In genomic region chr12:110091136-110091711, GRCh38 we compare ENCODE assay signal across 18 cellular contexts. TPM values are rescaled to one million over a fixed set of nuclear protein-coding genes. Genes with fewer than 3 reads are reported as not detected.
DNase-seq lines count a peak whose midpoint lies in the region; ATAC-seq and TF ChIP-seq lines count a peak whose summit lies in the region.
"Had no signal": no experiment of that assay in that cellular context is flagged by ENCODE, and none has a peak within 500 bp of the region (broad histone marks: within the 10 kb centered on the region; RNA-seq: fewer than 3 reads in every experiment).

No MANE protein-coding gene starts in this region.

- DNase-seq in HuH-7 (ENCODE audit: low spot score) (peak; percentile 40), hepatocyte (ENCODE audit: low spot score) (no peak), right lobe of liver (peak; percentile 35 to 73 (median 72)), endodermal cell (no peak), LoVo (ENCODE audit: low spot score) (no peak)
- DNase-seq: 8988T; CD8-positive, alpha-beta T cell; DMS 273 treated with DMSO at 0.1 percent for 48 hours; DMS53; GOT3; H7; HFFc6; KG1 had no signal

- H3K9me3 Mint-ChIP-seq in endodermal cell, result no peaks in the 10 kb centered on the region
- H3K9me3 Mint-ChIP-seq: CD8-positive, alpha-beta T cell; HFFc6; IgD-negative memory B cell had no signal

- no peak for TF ChIP-seq POLR2A in right lobe of liver (IDR thresholded peaks at IDR 0.05)

- no peaks in the 10 kb centered on the region for H3K36me3 Mint-ChIP-seq in endodermal cell (ENCODE audit: low read depth)
- H3K36me3 Mint-ChIP-seq: CD8-positive, alpha-beta T cell had no signal

- peaks cover 7% of the 10 kb centered on the region for H3K4me1 Mint-ChIP-seq in endodermal cell

- no peak overlapping the region for H3K9ac ChIP-seq in endodermal cell (ENCODE audit: extremely low read depth, low read length, poor library complexity, severe bottlenecking)
- H3K9ac ChIP-seq: BLaER1 treated with 17β-estradiol and CSF1 and Interleukin-3, amounts not matched to agents 10 nM and 100 nM had no signal

- TF ChIP-seq CTCF in hepatocyte (IDR thresholded peaks at IDR 0.05; ENCODE audit: poor library complexity) (no peak), right lobe of liver (IDR thresholded peaks at IDR 0.05) (no peak), endodermal cell (conservative IDR thresholded peaks at IDR 0.05) (no peak)

- H3K9me3 ChIP-seq in hepatocyte (ENCODE audit: low read depth) (no peaks in the 10 kb centered on the region), right lobe of liver (no peaks in the 10 kb centered on the region), endodermal cell (ENCODE audit: control insufficient read depth, low read length) (no peaks in the 10 kb centered on the region)
- H3K9me3 ChIP-seq: BLaER1 treated with 17β-estradiol and CSF1 and Interleukin-3, amounts not matched to agents 10 nM and 100 nM had no signal

- peaks cover 11% of the 10 kb centered on the region for H3K27me3 Mint-ChIP-seq in endodermal cell (ENCODE audit: insufficient read depth)

- peak overlapping the region; percentile 22 for H3K27ac ChIP-seq in hepatocyte
- peak overlapping the region; percentile 62 to 92 (median 85) for H3K27ac ChIP-seq in right lobe of liver
- H3K27ac ChIP-seq in endodermal cell (ENCODE audit: low read depth, low read length), result no peak overlapping the region
- H3K27ac ChIP-seq: BLaER1 treated with 17β-estradiol and CSF1 and Interleukin-3, amounts not matched to agents 10 nM and 100 nM had no signal

- no peaks in the 10 kb centered on the region for H3K36me3 ChIP-seq in hepatocyte (replicated peaks; ENCODE audit: insufficient read depth, low read depth)
- no peaks in the 10 kb centered on the region for H3K36me3 ChIP-seq in right lobe of liver
- no peaks in the 10 kb centered on the region for H3K36me3 ChIP-seq in endodermal cell (ENCODE audit: control insufficient read depth, insufficient read depth, low read length)
- H3K36me3 ChIP-seq: BLaER1 treated with 17β-estradiol and CSF1 and Interleukin-3, amounts not matched to agents 10 nM and 100 nM had no signal

- no peak overlapping the region for H3K4me3 Mint-ChIP-seq in endodermal cell
- H3K4me3 Mint-ChIP-seq: CD8-positive, alpha-beta T cell; HFFc6; IgD-negative memory B cell had no signal

- no peak overlapping the region for H2AFZ ChIP-seq in hepatocyte

- H3K4me2 ChIP-seq in hepatocyte, result no peak overlapping the region

- 71% methylated on average over 3 of the region's 3 CpGs for WGBS in hepatocyte (ENCODE audit: low lambda C conversion rate, missing lambda C conversion rate)
- WGBS in right lobe of liver (ENCODE audit: insufficient coverage, low coverage, low lambda C conversion rate, missing lambda C conversion rate), result 28% methylated on average over 3 of the region's 3 CpGs
- WGBS in endodermal cell (ENCODE audit: insufficient coverage in 1 of 2, insufficient read length in 1 of 2), 2 experiments, result 91% methylated on average over 3 of the region's 3 CpGs; no CpG with 5 or more reads in 1 of the 2 experiments

- no peaks in the 10 kb centered on the region for H3K4me1 ChIP-seq in hepatocyte (ENCODE audit: insufficient read depth)
- H3K4me1 ChIP-seq in right lobe of liver, result peaks cover 0 to 24% (median 6%) of the 10 kb centered on the region in 4 donors
- H3K4me1 ChIP-seq in endodermal cell (ENCODE audit: control insufficient read depth, insufficient read depth, low read length), result no peaks in the 10 kb centered on the region

- no peaks in the 10 kb centered on the region for H3K9me2 ChIP-seq in hepatocyte (replicated peaks; ENCODE audit: insufficient read depth)

- ATAC-seq in right lobe of liver (peak; percentile 82 to 88 (median 84)), HG03442 (IDR thresholded peaks at IDR 0.05; ENCODE audit: unreplicated experiment) (no peak), GM21576 (IDR thresholded peaks at IDR 0.05; ENCODE audit: unreplicated experiment) (no peak)
- ATAC-seq: CD8-positive, alpha-beta T cell; HCT116 had no signal

- no peak overlapping the region for H3K4me3 ChIP-seq in hepatocyte
- H3K4me3 ChIP-seq in right lobe of liver, result peak overlapping the region in 2 of 3 donors; percentile 24 to 29
- no peak overlapping the region for H3K4me3 ChIP-seq in endodermal cell (ENCODE audit: low read length)
- H3K4me3 ChIP-seq: BLaER1 treated with 17β-estradiol and CSF1 and Interleukin-3, amounts not matched to agents 10 nM and 100 nM had no signal

- intact Hi-C loops in right lobe of liver (cut with DNase I), result no loop called here

- no peak overlapping the region for H3K27ac Mint-ChIP-seq in endodermal cell
- H3K27ac Mint-ChIP-seq: CD8-positive, alpha-beta T cell; HFFc6; IgD-negative memory B cell had no signal

- no peaks in the 10 kb centered on the region for H3K27me3 ChIP-seq in hepatocyte
- H3K27me3 ChIP-seq in right lobe of liver, result no peaks in the 10 kb centered on the region
- peaks cover 8% of the 10 kb centered on the region for H3K27me3 ChIP-seq in endodermal cell (ENCODE audit: control insufficient read depth, insufficient read depth, low read length, poor library complexity, severe bottlenecking)
- H3K27me3 ChIP-seq: BLaER1 treated with 17β-estradiol and CSF1 and Interleukin-3, amounts not matched to agents 10 nM and 100 nM had no signal

- H3K79me2 ChIP-seq in hepatocyte, result no peaks in the 10 kb centered on the region

- no peaks in the 10 kb centered on the region for H4K20me1 ChIP-seq in hepatocyte (ENCODE audit: insufficient read depth, poor library complexity, severe bottlenecking)
- H4K20me1 ChIP-seq: BLaER1 treated with 17β-estradiol and CSF1 and Interleukin-3, amounts not matched to agents 10 nM and 100 nM had no signal

RNA-seq across cellular contexts. Expression of gene IFT81, which starts 32.9 kb away (rescaled TPM):
- total RNA-seq in hepatocyte (13.7 and 14.6 TPM in 2 replicates), right lobe of liver (1 to 10 TPM; 1.3 to 5.1 (median 2.5) TPM), endodermal cell (10 to 100 TPM; 20.2 to 29.6 TPM)
- 10.4 and 12.6 TPM in 2 replicates for polyA plus RNA-seq in hepatocyte
- polyA plus RNA-seq in endodermal cell (2013, experiment 1 of 2), result 31.5 TPM
- 36.8 TPM for polyA plus RNA-seq in endodermal cell (2013, experiment 2 of 2)

RNA-seq across cellular contexts. Expression of gene C12orf76, which starts 42.9 kb away (rescaled TPM):
- total RNA-seq in hepatocyte (24.6 and 29.3 TPM in 2 replicates), right lobe of liver (10 to 100 TPM in 1 of 6 experiments, 1 to 10 TPM in 5; 3.0 to 10.1 (median 6.4) TPM), endodermal cell (10 to 100 TPM; 19.6 to 23.5 TPM)
- 13.6 and 18.5 TPM in 2 replicates for polyA plus RNA-seq in hepatocyte
- 26.7 TPM for polyA plus RNA-seq in endodermal cell (2013, experiment 1 of 2)
- polyA plus RNA-seq in endodermal cell (2013, experiment 2 of 2), result 26.4 TPM

Comparison
In these comparisons a context has a peak if more than half of its experiments do, and no peak if none do; other contexts are left out.
1. DNase-seq: peak in HuH-7 (single experiment) and right lobe of liver (3 of 3); none in hepatocyte (single experiment), endodermal cell (single experiment) and LoVo (single experiment).
2. H3K4me3 ChIP-seq: peak in right lobe of liver (2 of 3); none in hepatocyte (single experiment) and endodermal cell (single experiment).
3. ATAC-seq: peak in right lobe of liver (4 of 4); none in HG03442 (single experiment) and GM21576 (single experiment).